29 cellular contexts compared by ENCODE assay signal in the genomic region with DNA sequence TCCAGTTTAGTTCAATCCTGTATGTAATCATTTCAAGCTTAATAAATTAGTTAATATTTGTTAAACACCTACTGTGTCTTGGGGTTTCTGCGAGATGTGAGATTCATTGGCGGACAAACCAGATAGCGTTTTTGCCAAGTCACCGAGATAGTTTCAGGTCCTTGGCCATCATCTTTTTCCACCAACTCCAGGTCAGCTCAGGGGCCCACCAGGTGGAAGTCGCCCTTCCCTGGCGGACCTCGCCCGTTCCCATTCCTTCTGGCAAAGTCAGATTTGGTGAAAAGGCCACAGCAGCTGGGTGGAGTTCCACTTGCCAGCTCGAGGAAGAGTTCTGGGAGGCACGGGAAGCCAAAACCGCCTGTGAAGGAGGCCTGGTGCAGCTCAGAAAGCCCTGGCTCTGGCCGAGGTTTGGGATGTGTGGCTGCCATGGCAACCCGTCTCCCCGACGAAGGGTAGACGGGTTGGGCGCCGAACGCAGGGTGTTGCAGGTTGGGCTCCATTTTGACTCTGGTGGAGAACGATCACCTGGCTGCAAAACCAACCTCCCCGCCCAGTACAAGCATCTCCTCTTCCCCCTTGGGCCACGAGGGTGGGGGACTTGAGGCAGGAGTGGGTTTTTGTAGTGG. TPM values are rescaled to one million over a fixed set of nuclear protein-coding genes. Genes with fewer than 3 reads are reported as not detected.
DNase-seq lines count a peak whose midpoint lies in the region; ATAC-seq and TF ChIP-seq lines count a peak whose summit lies in the region.
"Had no signal": no experiment of that assay in that cellular context is flagged by ENCODE, and none has a peak within 500 bp of the region (broad histone marks: within the 10 kb centered on the region; RNA-seq: fewer than 3 reads in every experiment).

No MANE protein-coding gene starts in this region.

- H3K4me2 ChIP-seq in BLaER1 treated with 17β-estradiol and CSF1 and Interleukin-3, amounts not matched to agents 10 nM and 100 nM = peak overlapping the region; percentile 81 to 98 (median 92); a peak in 21 of 22 replicates

- peak overlapping the region in 2 of 3 donors; percentile 63 to 86 for H3K27ac Mint-ChIP-seq in IgD-negative memory B cell
- H3K27ac Mint-ChIP-seq in endodermal cell = peak overlapping the region; percentile 52
- H3K27ac Mint-ChIP-seq: activated CD4-positive, alpha-beta memory T cell treated with anti-CD3 and anti-CD28 coated beads, Interleukin-2, amount 10 ng/mL, durations not matched to agents 7 days and 5 days; activated T-helper 1 cell treated with anti-CD3 and anti-CD28 coated beads, Interleukin-12 subunit alpha, Interleukin-12 subunit beta, Interleukin-2, Interleukin-4 antibody, amounts not matched to agents 30 ng/mL and 10 ng/mL and 1 ng/mL, durations not matched to agents 14 hours and 24 hours and 36 hours had no signal

- peaks cover 96 to 100% (median 98%) of the 10 kb centered on the region in 10 experiments for H3K4me1 ChIP-seq in BLaER1 treated with 17β-estradiol and CSF1 and Interleukin-3, amounts not matched to agents 10 nM and 100 nM
- H3K4me1 ChIP-seq in endodermal cell (ENCODE audit: control insufficient read depth, insufficient read depth, low read length) (no peaks in the 10 kb centered on the region), neutrophil (ENCODE audit: control insufficient read depth in 1 of 2, insufficient read depth in 1 of 2, low read depth in 1 of 2, low read length in 1 of 2) (peaks cover 72 to 76% of the 10 kb centered on the region in 2 experiments)

- no peaks in the 10 kb centered on the region for H3K27me3 ChIP-seq in BLaER1 treated with 17β-estradiol and CSF1 and Interleukin-3, amounts not matched to agents 10 nM and 100 nM
- H3K27me3 ChIP-seq in endodermal cell (ENCODE audit: control insufficient read depth, insufficient read depth, low read length, poor library complexity, severe bottlenecking) (no peaks in the 10 kb centered on the region), neutrophil (no peaks in the 10 kb centered on the region)
- H3K27me3 ChIP-seq: left lung, MG63, transverse colon had no signal

- DNase-seq in endodermal cell (no peak), hepatic stellate cell (ENCODE audit: low spot score) (no peak), coronary artery (ENCODE audit: low spot score) (no peak)
- DNase-seq: activated CD4-positive, alpha-beta memory T cell treated with anti-CD3 and anti-CD28 coated beads, Interleukin-2, amount 10 ng/mL, durations not matched to agents 7 days and 5 days; activated CD4-positive, alpha-beta T cell treated with anti-CD3 and anti-CD28 coated beads for 1 hour; activated CD8-positive, alpha-beta memory T cell treated with anti-CD3 and anti-CD28 coated beads, Interleukin-2, amount 50 U/mL, for 4 hours; activated naive CD4-positive, alpha-beta T cell treated with Interleukin-2 at 50 U/mL for 16 hours; Calu3; DMS79 treated with DMSO at 0.1 percent for 48 hours; KG1; left lung; mesendoderm; MG63; NCI-H1105 treated with DMSO at 0.1 percent for 48 hours; NCI-H2029; NCI-H524 treated with DMSO at 0.1 percent for 48 hours; PC-3; SHP77; stimulated activated CD4-positive, alpha-beta T cell treated with anti-CD3 and anti-CD28 coated beads, Interleukin-12 subunit alpha, Interleukin-12 subunit beta, amount 100 ng/mL, for 4 hours; stimulated activated CD4-positive, alpha-beta T cell treated with anti-CD3 and anti-CD28 coated beads, Interleukin-4, amount 100 ng/mL, for 1 hour; transverse colon had no signal

- H3K4me3 Mint-ChIP-seq in IgD-negative memory B cell (peak overlapping the region in 1 of 4 donors; percentile 6), endodermal cell (no peak overlapping the region)
- H3K4me3 Mint-ChIP-seq: activated CD4-positive, alpha-beta memory T cell treated with anti-CD3 and anti-CD28 coated beads, Interleukin-2, amount 10 ng/mL, durations not matched to agents 7 days and 5 days; activated T-helper 1 cell treated with anti-CD3 and anti-CD28 coated beads, Interleukin-12 subunit alpha, Interleukin-12 subunit beta, Interleukin-2, Interleukin-4 antibody, amounts not matched to agents 30 ng/mL and 10 ng/mL and 1 ng/mL, durations not matched to agents 14 hours and 24 hours and 36 hours had no signal

- WGBS in endodermal cell (ENCODE audit: insufficient coverage in 1 of 2, insufficient read length in 1 of 2), 2 experiments = 93 to 97% methylated on average over 12 to 22 of the region's 22 CpGs

- ATAC-seq in HG03135 (IDR thresholded peaks at IDR 0.05; ENCODE audit: unreplicated experiment) = no peak
- ATAC-seq in GM18520 (IDR thresholded peaks at IDR 0.05; ENCODE audit: unreplicated experiment) = no peak
- ATAC-seq: left lung, PC-3, sciatic nerve had no signal

- TF ChIP-seq CTCF in endodermal cell (conservative IDR thresholded peaks at IDR 0.05) = no peak
- TF ChIP-seq CTCF in neutrophil (IDR thresholded peaks at IDR 0.05) = no peak
- no peak for TF ChIP-seq CTCF in coronary artery (IDR thresholded peaks at IDR 0.05)

- H3K27me3 Mint-ChIP-seq in IgD-negative memory B cell (peaks cover 3% of the 10 kb centered on the region), endodermal cell (ENCODE audit: insufficient read depth) (no peaks in the 10 kb centered on the region)
- H3K27me3 Mint-ChIP-seq: activated CD4-positive, alpha-beta memory T cell treated with anti-CD3 and anti-CD28 coated beads, Interleukin-2, amount 10 ng/mL, durations not matched to agents 7 days and 5 days had no signal

- peak overlapping the region in 10 of 11 experiments; percentile 31 to 98 (median 92); a peak in 19 of 22 replicates for H3K27ac ChIP-seq in BLaER1 treated with 17β-estradiol and CSF1 and Interleukin-3, amounts not matched to agents 10 nM and 100 nM
- no peak overlapping the region for H3K27ac ChIP-seq in endodermal cell (ENCODE audit: low read depth, low read length)
- peak overlapping the region; percentile 97 for H3K27ac ChIP-seq in neutrophil
- no peak overlapping the region for H3K27ac ChIP-seq in coronary artery
- H3K27ac ChIP-seq: C4-2B had no signal

- H4K20me1 ChIP-seq in BLaER1 treated with 17β-estradiol and CSF1 and Interleukin-3, amounts not matched to agents 10 nM and 100 nM = peaks cover 2 to 68% (median 19%) of the 10 kb centered on the region in 11 experiments; a peak in 20 of 22 replicates

- H3K4me3 ChIP-seq in BLaER1 treated with 17β-estradiol and CSF1 and Interleukin-3, amounts not matched to agents 10 nM and 100 nM = peak overlapping the region in 1 of 10 experiments; percentile 60; a peak in 1 of 20 replicates
- no peak overlapping the region for H3K4me3 ChIP-seq in endodermal cell (ENCODE audit: low read length)
- H3K4me3 ChIP-seq in neutrophil (ENCODE audit: low read depth in 1 of 2, low read length in 1 of 2) = no peak overlapping the region
- no peak overlapping the region for H3K4me3 ChIP-seq in coronary artery
- H3K4me3 ChIP-seq: left lung, MG63, transverse colon had no signal

- H3K4me1 Mint-ChIP-seq in IgD-negative memory B cell (peaks cover 36 to 51% (median 49%) of the 10 kb centered on the region in 3 donors), endodermal cell (peaks cover 25% of the 10 kb centered on the region)

- peaks cover 0 to 53% (median 13%) of the 10 kb centered on the region in 11 experiments; a peak in 15 of 22 replicates for H3K36me3 ChIP-seq in BLaER1 treated with 17β-estradiol and CSF1 and Interleukin-3, amounts not matched to agents 10 nM and 100 nM
- peaks cover 15% of the 10 kb centered on the region for H3K36me3 ChIP-seq in endodermal cell (ENCODE audit: control insufficient read depth, insufficient read depth, low read length)
- H3K36me3 ChIP-seq in neutrophil = peaks cover 10% of the 10 kb centered on the region
- H3K36me3 ChIP-seq: left lung, MG63, transverse colon had no signal

- peak overlapping the region in 10 of 11 experiments; percentile 46 to 86 (median 77); a peak in 11 of 22 replicates for H3K9ac ChIP-seq in BLaER1 treated with 17β-estradiol and CSF1 and Interleukin-3, amounts not matched to agents 10 nM and 100 nM
- no peak overlapping the region for H3K9ac ChIP-seq in endodermal cell (ENCODE audit: extremely low read depth, low read length, poor library complexity, severe bottlenecking)

- H3K9me3 Mint-ChIP-seq in IgD-negative memory B cell = no peaks in the 10 kb centered on the region
- H3K9me3 Mint-ChIP-seq in endodermal cell = no peaks in the 10 kb centered on the region
- H3K9me3 Mint-ChIP-seq: activated CD4-positive, alpha-beta memory T cell treated with anti-CD3 and anti-CD28 coated beads, Interleukin-2, amount 10 ng/mL, durations not matched to agents 7 days and 5 days; activated T-helper 1 cell treated with anti-CD3 and anti-CD28 coated beads, Interleukin-12 subunit alpha, Interleukin-12 subunit beta, Interleukin-2, Interleukin-4 antibody, amounts not matched to agents 30 ng/mL and 10 ng/mL and 1 ng/mL, durations not matched to agents 14 hours and 24 hours and 36 hours had no signal

- H3K9me3 ChIP-seq in BLaER1 treated with 17β-estradiol and CSF1 and Interleukin-3, amounts not matched to agents 10 nM and 100 nM (replicated peaks in 1 of 11) = no peaks in the 10 kb centered on the region
- H3K9me3 ChIP-seq in endodermal cell (ENCODE audit: control insufficient read depth, low read length) (no peaks in the 10 kb centered on the region), neutrophil (no peaks in the 10 kb centered on the region)
- H3K9me3 ChIP-seq: left lung, MG63, transverse colon had no signal

- peaks cover 2% of the 10 kb centered on the region for H3K36me3 Mint-ChIP-seq in IgD-negative memory B cell
- H3K36me3 Mint-ChIP-seq in endodermal cell (ENCODE audit: low read depth) = peaks cover 15% of the 10 kb centered on the region

RNA-seq across cellular contexts. Expression of gene CMIP, which starts 39.5 kb away (rescaled TPM):
- polyA plus RNA-seq in IgD-negative memory B cell = 1.4 TPM
- total RNA-seq in endodermal cell = 10 to 100 TPM; 64.0 to 64.7 TPM
- 52.7 TPM for polyA plus RNA-seq in endodermal cell (2013, experiment 1 of 2)
- polyA plus RNA-seq in endodermal cell (2013, experiment 2 of 2) = 47.8 TPM

Comparison
In these comparisons a context has a peak if more than half of its experiments do, and no peak if none do; other contexts are left out.
1. H3K27ac ChIP-seq: peak in BLaER1 treated with 17β-estradiol and CSF1 and Interleukin-3, amounts not matched to agents 10 nM and 100 nM (10 of 11) and neutrophil (single experiment); none in endodermal cell (single experiment) and coronary artery (0 of 2).